ENCODE assay signal across 8 cellular contexts in genomic region chr14:28754209-28754985, GRCh38. TPM values are rescaled to one million over a fixed set of nuclear protein-coding genes. Genes with fewer than 3 reads are reported as not detected.
DNase-seq lines count a peak whose midpoint lies in the region; ATAC-seq, FAIRE-seq and TF ChIP-seq lines count a peak whose summit lies in the region.

No MANE protein-coding gene starts in this region.

- no peaks in the 10 kb centered on the region for H3K9me3 Mint-ChIP-seq in HFFc6
- no peaks in the 10 kb centered on the region for H3K9me3 Mint-ChIP-seq in progenitor cell of endocrine pancreas (ENCODE audit: low read depth)

- peaks cover 31% of the 10 kb centered on the region for H3K27me3 Mint-ChIP-seq in HFFc6 (ENCODE audit: insufficient read depth)
- peaks cover 71% of the 10 kb centered on the region for H3K27me3 Mint-ChIP-seq in progenitor cell of endocrine pancreas

- intact Hi-C loops in endothelial cell of umbilical vein (cut with micrococcal nuclease): loop anchor here (1.0 to 10.0 kb wide), 3 partner anchors 767 to 1770 kb away; no protein-coding TSS in a partner anchor

- FAIRE-seq in endothelial cell of umbilical vein (lab: Jason Lieb, UNC): peak; percentile 83

- no peaks in the 10 kb centered on the region for H3K9me2 ChIP-seq in OCI-LY1 (ENCODE audit: low read depth, low read length)

- H3K4me1 ChIP-seq in OCI-LY1 (ENCODE audit: insufficient read depth, low read length, severe bottlenecking): no peaks in the 10 kb centered on the region
- peaks cover under 1% of the 10 kb centered on the region for H3K4me1 ChIP-seq in endothelial cell of umbilical vein (ENCODE audit: control insufficient read depth, extremely low read depth, insufficient read depth, low read length)

- peak; percentile 90 for TF ChIP-seq CTCF in HFFc6 (IDR thresholded peaks at IDR 0.05)
- peak; percentile 82 for TF ChIP-seq CTCF in OCI-LY1 (IDR thresholded peaks at IDR 0.05; ENCODE audit: low read length)
- peak; percentile 60 to 63 for TF ChIP-seq CTCF in endothelial cell of umbilical vein (IDR thresholded peaks at IDR 0.05; ENCODE audit: extremely low read depth in 1 of 2, insufficient read depth in 1 of 2, low read depth in 1 of 2, low read length in 2 of 2)
- TF ChIP-seq CTCF in progenitor cell of endocrine pancreas (IDR thresholded peaks at IDR 0.05; ENCODE audit: unreplicated experiment): peak; percentile 90

- CTCF ChIA-PET in endothelial cell of umbilical vein (lab: Charles Lee): interaction anchor here (1.0 to 4.4 kb wide), 10 partner anchors 11 to 1768 kb away, joined by 3 to 51 read pairs (median 8); partner anchors contain the start of gene FOXG1

- no peak overlapping the region for H3K27ac Mint-ChIP-seq in HFFc6
- no peak overlapping the region for H3K27ac Mint-ChIP-seq in progenitor cell of endocrine pancreas

- no peaks in the 10 kb centered on the region for H3K9me1 ChIP-seq in endothelial cell of umbilical vein (replicated peaks; ENCODE audit: control insufficient read depth, extremely low read depth, insufficient read depth, low read length)

- no peaks in the 10 kb centered on the region for H4K20me1 ChIP-seq in OCI-LY1 (ENCODE audit: insufficient read depth, low read length)
- no peaks in the 10 kb centered on the region for H4K20me1 ChIP-seq in endothelial cell of umbilical vein (replicated peaks; ENCODE audit: control insufficient read depth, extremely low read depth, insufficient read depth, low read length)

- H3K4me2 ChIP-seq in OCI-LY1 (ENCODE audit: low read length) (no peak overlapping the region), endothelial cell of umbilical vein (ENCODE audit: insufficient read depth, low read length) (no peak overlapping the region)

- ATAC-seq in GM19397 (IDR thresholded peaks at IDR 0.05; ENCODE audit: unreplicated experiment) (no peak), GM19467 (IDR thresholded peaks at IDR 0.05; ENCODE audit: unreplicated experiment) (no peak)

- DNase-seq in ELF-1 (ENCODE audit: low read depth, low spot score): peak; percentile 37
- DNase-seq in HFFc6: peak; percentile 38
- DNase-seq in endothelial cell of umbilical vein (ENCODE audit: low read depth, low spot score): peak; percentile 36
- no peak for DNase-seq in progenitor cell of endocrine pancreas (ENCODE audit: low spot score, unreplicated experiment)
- no peak for DNase-seq in GF-D8 (lab: John Stamatoyannopoulos, UW)

- BruUV-seq in endothelial cell of umbilical vein (replicated peaks; lab: Mats Ljungman, UMichigan): no TSS peak

- H3K36me3 Mint-ChIP-seq in HFFc6 (ENCODE audit: low read depth) (no peaks in the 10 kb centered on the region), progenitor cell of endocrine pancreas (ENCODE audit: insufficient read depth) (no peaks in the 10 kb centered on the region)

- no peak overlapping the region for H3K27ac ChIP-seq in OCI-LY1 (ENCODE audit: low read depth, low read length, poor library complexity, severe bottlenecking)
- H3K27ac ChIP-seq in endothelial cell of umbilical vein (ENCODE audit: insufficient read depth, low read depth, low read length): no peak overlapping the region

- H2AFZ ChIP-seq in OCI-LY1 (ENCODE audit: low read length) (no peak overlapping the region), endothelial cell of umbilical vein (ENCODE audit: low read depth, low read length) (no peak overlapping the region)

- TF ChIP-seq POLR2A in endothelial cell of umbilical vein (IDR thresholded peaks at IDR 0.05; ENCODE audit: low read depth, low read length): no peak

- H3K4me1 Mint-ChIP-seq in HFFc6 (ENCODE audit: low read depth) (peaks cover 49% of the 10 kb centered on the region), progenitor cell of endocrine pancreas (ENCODE audit: low read depth) (peaks cover 7% of the 10 kb centered on the region)

- H3K36me3 ChIP-seq in OCI-LY1 (ENCODE audit: insufficient read depth, low read length) (no peaks in the 10 kb centered on the region), endothelial cell of umbilical vein (ENCODE audit: control insufficient read depth in 2 of 2, extremely low read depth in 1 of 2, insufficient read depth in 2 of 2, low read length in 2 of 2) (no peaks in the 10 kb centered on the region)

- no peaks in the 10 kb centered on the region for H3F3A ChIP-seq in OCI-LY1 (ENCODE audit: insufficient read depth, low read length)

- no peaks in the 10 kb centered on the region for H3K9me3 ChIP-seq in OCI-LY1 (ENCODE audit: low read length)
- no peaks in the 10 kb centered on the region for H3K9me3 ChIP-seq in endothelial cell of umbilical vein (replicated peaks; ENCODE audit: control insufficient read depth, insufficient read depth, low read length)

- H3K27me3 ChIP-seq in OCI-LY1 (ENCODE audit: insufficient read depth, low read length): no peaks in the 10 kb centered on the region
- H3K27me3 ChIP-seq in endothelial cell of umbilical vein (ENCODE audit: control insufficient read depth in 2 of 2, insufficient read depth in 2 of 2, low read length in 2 of 2): peaks cover 41 to 62% of the 10 kb centered on the region in 2 experiments

- no peaks in the 10 kb centered on the region for H3K79me2 ChIP-seq in OCI-LY1 (ENCODE audit: insufficient read depth, low read length)
- no peaks in the 10 kb centered on the region for H3K79me2 ChIP-seq in endothelial cell of umbilical vein (ENCODE audit: control insufficient read depth, insufficient read depth, low read length)

- H3K9ac ChIP-seq in OCI-LY1 (ENCODE audit: low read length) (no peak overlapping the region), endothelial cell of umbilical vein (replicated peaks; ENCODE audit: extremely low read depth, insufficient read depth, low read length) (no peak overlapping the region)

- H3K4me3 ChIP-seq in OCI-LY1 (ENCODE audit: low read depth, low read length, poor library complexity, severe bottlenecking) (no peak overlapping the region), endothelial cell of umbilical vein (replicated peaks in 1 of 3; ENCODE audit: insufficient read depth in 1 of 3, low read depth in 1 of 3, low read length in 3 of 3) (no peak overlapping the region)

- dilution Hi-C loops in endothelial cell of umbilical vein (cut with MboI; ENCODE audit: extremely low pct_ligation_motif_present, low sequenced_read_pairs): no loop called here

- peak overlapping the region; percentile 68; the same call in 1 of the 2 replicates for H3K4me3 Mint-ChIP-seq in HFFc6
- H3K4me3 Mint-ChIP-seq in progenitor cell of endocrine pancreas (ENCODE audit: low read depth): no peak overlapping the region

- POLR2A ChIA-PET in endothelial cell of umbilical vein (lab: Charles Lee): no interaction called here

TF ChIP-seq in endothelial cell of umbilical vein, 7 proteins besides CTCF, POLR2A, EP300 and RAD21:
- TF ChIP-seq EZH2 (IDR thresholded peaks at IDR 0.05; ENCODE audit: borderline replicate concordance, low read depth, low read length, severe bottlenecking) (peak; percentile 52), JUN (IDR thresholded peaks at IDR 0.05; ENCODE audit: borderline replicate concordance, insufficient read depth, insufficient read length, low read depth) (no peak), POLR2AphosphoS5 (IDR thresholded peaks at IDR 0.05; ENCODE audit: insufficient read depth, low read depth, low read length) (no peak)

RNA-seq across cellular contexts. Expression of gene FOXG1, which starts 12.2 kb away (rescaled TPM):
- total RNA-seq in HFFc6 (2021; fragmentation: NEBNext Ultra II Directional; extraction: Animal tissue kit (Norgen Biotek cat#: 25700)): under 1 TPM in 1 of 6 experiments, not detected in 5; 0.06 TPM
- total RNA-seq in endothelial cell of umbilical vein (not detected in 2 replicates), progenitor cell of endocrine pancreas (1.2 and 1.4 TPM in 2 replicates)
- not detected in 2 replicates for polyA plus RNA-seq in endothelial cell of umbilical vein
- not detected in 2 replicates for polyA plus RNA-seq in endothelial cell of umbilical vein (2011; cell fraction: cytosol; rRNA removed)
- polyA plus RNA-seq in endothelial cell of umbilical vein (2011; cell fraction: nucleus; rRNA removed): not detected in 2 replicates
- not detected in 2 replicates for polyA plus RNA-seq in endothelial cell of umbilical vein (2012)
- 0.06 TPM in 1 of 2 replicates, not detected in the other for polyA minus RNA-seq in endothelial cell of umbilical vein
- not detected for polyA minus RNA-seq in endothelial cell of umbilical vein (2011; cell fraction: cytosol; rRNA and poly(A)+ RNA removed)
- polyA minus RNA-seq in endothelial cell of umbilical vein (2011; cell fraction: nucleus; rRNA and poly(A)+ RNA removed): not detected in 2 replicates

Comparison
In these comparisons a context has a peak if more than half of its experiments do, and no peak if none do; other contexts are left out.
1. DNase-seq: peak in ELF-1 (single experiment), HFFc6 (single experiment) and endothelial cell of umbilical vein (single experiment); none in progenitor cell of endocrine pancreas (single experiment) and GF-D8 (single experiment).
2. Peak in every context shown above with its lines, with median percentiles within 50 percentile points of each other: CTCF ChIP-seq.